Comparison of ENCODE assay signal across 9 cellular contexts in genomic region chr12:46402451-46402850, GRCh38. TPM values are rescaled to one million over a fixed set of nuclear protein-coding genes. Genes with fewer than 3 reads are reported as not detected.
A peak's percentile ranks its signal among the peaks of the same experiment; 100 is the strongest.
DNase-seq lines count a peak whose midpoint lies in the region; ATAC-seq and TF ChIP-seq lines count a peak whose summit lies in the region.
"Had no signal": no experiment of that assay in that cellular context is flagged by ENCODE, and none has a peak within 500 bp of the region (broad histone marks: within the 10 kb centered on the region; RNA-seq: fewer than 3 reads in every experiment).

No MANE protein-coding gene starts in this region.

- H3K36me3 Mint-ChIP-seq in stimulated activated naive B cell treated with anti-CD40 and anti-IgM and Interleukin-4, amounts not matched to agents 10 μg/mL and 1 μg/mL and 100 μg/mL, for 72 hours, result peaks cover 11 to 12% of the 10 kb centered on the region in 2 donors

- peaks cover 29 to 66% of the 10 kb centered on the region in 2 donors for H3K4me1 Mint-ChIP-seq in stimulated activated naive B cell treated with anti-CD40 and anti-IgM and Interleukin-4, amounts not matched to agents 10 μg/mL and 1 μg/mL and 100 μg/mL, for 72 hours

- TF ChIP-seq CTCF in fibroblast of the aortic adventitia (IDR thresholded peaks at IDR 0.05; ENCODE audit: insufficient read depth, low read length), result no peak

- no peak overlapping the region for H3K4me3 ChIP-seq in fibroblast of the aortic adventitia (ENCODE audit: low read depth, low read length)

- no peak for ATAC-seq in stimulated activated naive B cell treated with anti-CD40 and anti-IgM and Interleukin-4, amounts not matched to agents 10 μg/mL and 1 μg/mL and 100 μg/mL, for 72 hours (replicated peaks)
- ATAC-seq in HG03565 (IDR thresholded peaks at IDR 0.05; ENCODE audit: unreplicated experiment), result no peak
- ATAC-seq in HG03280 (IDR thresholded peaks at IDR 0.05; ENCODE audit: unreplicated experiment), result no peak

- H3K4me3 Mint-ChIP-seq in stimulated activated naive B cell treated with anti-CD40 and anti-IgM and Interleukin-4, amounts not matched to agents 10 μg/mL and 1 μg/mL and 100 μg/mL, for 72 hours, result no peak overlapping the region

- H3K27ac Mint-ChIP-seq in stimulated activated naive B cell treated with anti-CD40 and anti-IgM and Interleukin-4, amounts not matched to agents 10 μg/mL and 1 μg/mL and 100 μg/mL, for 72 hours, result no peak overlapping the region

- H3K9me3 Mint-ChIP-seq in stimulated activated naive B cell treated with anti-CD40 and anti-IgM and Interleukin-4, amounts not matched to agents 10 μg/mL and 1 μg/mL and 100 μg/mL, for 72 hours, result no peaks in the 10 kb centered on the region

- in situ Hi-C loops in SK-MEL-5 (cut with HindIII; ENCODE audit: low pct_unique_long_range_greater_than_20kb, low sequenced_read_pairs), result no loop called here

- H3K27me3 Mint-ChIP-seq in stimulated activated naive B cell treated with anti-CD40 and anti-IgM and Interleukin-4, amounts not matched to agents 10 μg/mL and 1 μg/mL and 100 μg/mL, for 72 hours, result no peaks in the 10 kb centered on the region
- H3K27me3 Mint-ChIP-seq: naive thymus-derived CD8-positive, alpha-beta T cell had no signal

- DNase-seq in EH (ENCODE audit: low read depth) (peak; percentile 95), SK-MEL-5 (ENCODE audit: low read depth, low spot score) (peak; percentile 21), fibroblast of the aortic adventitia (ENCODE audit: low read depth) (peak; percentile 98), renal cortical epithelial cell (ENCODE audit: low read depth) (peak; percentile 83)
- DNase-seq in stimulated activated naive B cell treated with anti-CD40 and anti-IgM and Interleukin-4, amounts not matched to agents 10 μg/mL and 1 μg/mL and 100 μg/mL, for 72 hours, result no peak
- no peak for DNase-seq in activated naive CD4-positive, alpha-beta T cell treated with Interleukin-2 at 50 U/mL for 16 hours
- DNase-seq: naive thymus-derived CD8-positive, alpha-beta T cell had no signal

RNA-seq across cellular contexts. Expression of gene SLC38A2, which starts 29.9 kb away (rescaled TPM):
- total RNA-seq in SK-MEL-5 (2014; rRNA removed; shearing (Covaris generic)), result 257 and 278 TPM in 2 replicates
- 167 and 187 TPM in 2 replicates for polyA plus RNA-seq in SK-MEL-5 (2015; cell fraction: cytosol; rRNA removed)
- polyA plus RNA-seq in SK-MEL-5 (2015; cell fraction: nucleus; rRNA removed), result 633 and 636 TPM in 2 replicates
- total RNA-seq in fibroblast of the aortic adventitia (ENCODE audit: low replicate concordance) (1,199 and 1,239 TPM in 2 replicates), renal cortical epithelial cell (208 and 259 TPM in 2 replicates)

Comparison
In these comparisons a context has a peak if more than half of its experiments do, and no peak if none do; other contexts are left out.
1. DNase-seq: peak in EH (single experiment), SK-MEL-5 (single experiment), fibroblast of the aortic adventitia (single experiment) and renal cortical epithelial cell (single experiment); none in stimulated activated naive B cell treated with anti-CD40 and anti-IgM and Interleukin-4, amounts not matched to agents 10 μg/mL and 1 μg/mL and 100 μg/mL, for 72 hours (single experiment) and activated naive CD4-positive, alpha-beta T cell treated with Interleukin-2 at 50 U/mL for 16 hours (single experiment).